In the genomic region with DNA sequence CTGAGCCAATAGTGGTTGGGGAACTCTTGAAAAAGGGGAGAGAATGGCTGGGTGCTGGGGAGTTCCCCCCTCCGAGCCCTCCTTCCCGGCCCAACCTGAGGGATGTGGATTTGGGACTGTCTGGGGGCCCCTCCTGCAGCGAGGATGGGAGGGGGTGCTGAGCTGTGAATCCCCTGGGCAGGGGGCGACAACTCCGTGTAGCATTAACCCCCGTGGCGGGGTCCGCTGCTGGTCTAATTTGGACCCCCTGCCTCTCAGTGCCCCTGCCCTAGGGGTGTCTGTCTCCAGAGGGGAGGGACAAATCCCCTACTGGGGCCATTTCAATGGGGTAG, we compare ENCODE assay signal across 1 cellular context.
TF ChIP-seq lines count a peak whose summit lies in the region.

No MANE protein-coding gene starts in this region.

TF ChIP-seq in HEK293, 187 proteins besides CTCF, POLR2A, EP300 and RAD21 (continued from another document):
- TF ChIP-seq ZNF274 (IDR thresholded peaks at IDR 0.05; ENCODE audit: low read length) (no peak), ZNF274 (tag by site-specific recombination; IDR thresholded peaks at IDR 0.05; ENCODE audit: borderline replicate concordance) (no peak), ZNF341 (tag by site-specific recombination; IDR thresholded peaks at IDR 0.05; ENCODE audit: low read depth) (0 out of 2 replicates have a peak, but pooled peaks have one; percentile 19), SETDB1 (IDR thresholded peaks at IDR 0.05; ENCODE audit: insufficient read length, low read length) (no peak), ZNF138 (tag by site-specific recombination; IDR thresholded peaks at IDR 0.05; ENCODE audit: borderline replicate concordance) (no peak), ZNF174 (tag by site-specific recombination; IDR thresholded peaks at IDR 0.05) (no peak), IKZF3 (tag by site-specific recombination; IDR thresholded peaks at IDR 0.05) (peak; percentile 66), WT1 (tag by site-specific recombination; IDR thresholded peaks at IDR 0.05) (peak; percentile 84), ZNF629 (tag by site-specific recombination; IDR thresholded peaks at IDR 0.05) (no peak), ZNF830 (tag by site-specific recombination; IDR thresholded peaks at IDR 0.05; ENCODE audit: low read depth) (no peak), ZSCAN30 (tag by site-specific recombination; IDR thresholded peaks at IDR 0.05) (no peak), GLIS1 (tag by site-specific recombination; IDR thresholded peaks at IDR 0.05) (peak; percentile 96), FEZF1 (tag by site-specific recombination; IDR thresholded peaks at IDR 0.05) (no peak), ZNF394 (tag by site-specific recombination; IDR thresholded peaks at IDR 0.05; ENCODE audit: borderline replicate concordance) (no peak), ZNF561 (tag by site-specific recombination; IDR thresholded peaks at IDR 0.05; ENCODE audit: borderline replicate concordance) (no peak), TCF7L2 (IDR thresholded peaks at IDR 0.05; ENCODE audit: borderline replicate concordance, low read depth, low read length) (no peak), SP3 (tag by site-specific recombination; IDR thresholded peaks at IDR 0.05) (no peak), ZNF335 (tag by site-specific recombination; conservative IDR thresholded peaks at IDR 0.05) (no peak), ZNF548 (tag by site-specific recombination; IDR thresholded peaks at IDR 0.05) (no peak), ZBTB21 (tag by site-specific recombination; IDR thresholded peaks at IDR 0.05) (no peak), YY2 (tag by site-specific recombination; IDR thresholded peaks at IDR 0.05) (no peak), ZNF624 (tag by site-specific recombination; IDR thresholded peaks at IDR 0.05) (no peak), ZBTB1 (tag by site-specific recombination; IDR thresholded peaks at IDR 0.05) (no peak), ZNF423 (tag by site-specific recombination; IDR thresholded peaks at IDR 0.05) (no peak), ZNF654 (tag by site-specific recombination; IDR thresholded peaks at IDR 0.05; ENCODE audit: low read depth) (no peak), GLIS2 (tag by site-specific recombination; IDR thresholded peaks at IDR 0.05) (peak; percentile 89), SALL2 (tag by site-specific recombination; IDR thresholded peaks at IDR 0.05; ENCODE audit: borderline replicate concordance) (no peak), ZNF184 (tag by site-specific recombination; IDR thresholded peaks at IDR 0.05) (no peak)
- TF ChIP-seq, protein P1, sequence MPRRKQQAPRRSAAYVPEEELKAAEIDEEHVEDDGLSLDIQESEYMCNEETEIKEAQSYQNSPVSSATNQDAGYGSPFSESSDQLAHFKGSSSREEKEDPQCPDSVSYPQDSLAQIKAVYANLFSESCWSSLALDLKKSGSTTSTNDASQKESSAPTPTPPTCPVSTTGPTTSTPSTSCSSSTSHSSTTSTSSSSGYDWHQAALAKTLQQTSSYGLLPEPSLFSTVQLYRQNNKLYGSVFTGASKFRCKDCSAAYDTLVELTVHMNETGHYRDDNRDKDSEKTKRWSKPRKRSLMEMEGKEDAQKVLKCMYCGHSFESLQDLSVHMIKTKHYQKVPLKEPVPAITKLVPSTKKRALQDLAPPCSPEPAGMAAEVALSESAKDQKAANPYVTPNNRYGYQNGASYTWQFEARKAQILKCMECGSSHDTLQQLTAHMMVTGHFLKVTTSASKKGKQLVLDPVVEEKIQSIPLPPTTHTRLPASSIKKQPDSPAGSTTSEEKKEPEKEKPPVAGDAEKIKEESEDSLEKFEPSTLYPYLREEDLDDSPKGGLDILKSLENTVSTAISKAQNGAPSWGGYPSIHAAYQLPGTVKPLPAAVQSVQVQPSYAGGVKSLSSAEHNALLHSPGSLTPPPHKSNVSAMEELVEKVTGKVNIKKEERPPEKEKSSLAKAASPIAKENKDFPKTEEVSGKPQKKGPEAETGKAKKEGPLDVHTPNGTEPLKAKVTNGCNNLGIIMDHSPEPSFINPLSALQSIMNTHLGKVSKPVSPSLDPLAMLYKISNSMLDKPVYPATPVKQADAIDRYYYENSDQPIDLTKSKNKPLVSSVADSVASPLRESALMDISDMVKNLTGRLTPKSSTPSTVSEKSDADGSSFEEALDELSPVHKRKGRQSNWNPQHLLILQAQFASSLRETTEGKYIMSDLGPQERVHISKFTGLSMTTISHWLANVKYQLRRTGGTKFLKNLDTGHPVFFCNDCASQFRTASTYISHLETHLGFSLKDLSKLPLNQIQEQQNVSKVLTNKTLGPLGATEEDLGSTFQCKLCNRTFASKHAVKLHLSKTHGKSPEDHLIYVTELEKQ (tag by site-specific recombination; IDR thresholded peaks at IDR 0.05; ENCODE audit: borderline replicate concordance), result no peak
- TF ChIP-seq, protein P2, sequence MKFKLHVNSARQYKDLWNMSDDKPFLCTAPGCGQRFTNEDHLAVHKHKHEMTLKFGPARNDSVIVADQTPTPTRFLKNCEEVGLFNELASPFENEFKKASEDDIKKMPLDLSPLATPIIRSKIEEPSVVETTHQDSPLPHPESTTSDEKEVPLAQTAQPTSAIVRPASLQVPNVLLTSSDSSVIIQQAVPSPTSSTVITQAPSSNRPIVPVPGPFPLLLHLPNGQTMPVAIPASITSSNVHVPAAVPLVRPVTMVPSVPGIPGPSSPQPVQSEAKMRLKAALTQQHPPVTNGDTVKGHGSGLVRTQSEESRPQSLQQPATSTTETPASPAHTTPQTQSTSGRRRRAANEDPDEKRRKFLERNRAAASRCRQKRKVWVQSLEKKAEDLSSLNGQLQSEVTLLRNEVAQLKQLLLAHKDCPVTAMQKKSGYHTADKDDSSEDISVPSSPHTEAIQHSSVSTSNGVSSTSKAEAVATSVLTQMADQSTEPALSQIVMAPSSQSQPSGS (tag by site-specific recombination; IDR thresholded peaks at IDR 0.05; ENCODE audit: low read depth), result no peak
- TF ChIP-seq, protein P3, sequence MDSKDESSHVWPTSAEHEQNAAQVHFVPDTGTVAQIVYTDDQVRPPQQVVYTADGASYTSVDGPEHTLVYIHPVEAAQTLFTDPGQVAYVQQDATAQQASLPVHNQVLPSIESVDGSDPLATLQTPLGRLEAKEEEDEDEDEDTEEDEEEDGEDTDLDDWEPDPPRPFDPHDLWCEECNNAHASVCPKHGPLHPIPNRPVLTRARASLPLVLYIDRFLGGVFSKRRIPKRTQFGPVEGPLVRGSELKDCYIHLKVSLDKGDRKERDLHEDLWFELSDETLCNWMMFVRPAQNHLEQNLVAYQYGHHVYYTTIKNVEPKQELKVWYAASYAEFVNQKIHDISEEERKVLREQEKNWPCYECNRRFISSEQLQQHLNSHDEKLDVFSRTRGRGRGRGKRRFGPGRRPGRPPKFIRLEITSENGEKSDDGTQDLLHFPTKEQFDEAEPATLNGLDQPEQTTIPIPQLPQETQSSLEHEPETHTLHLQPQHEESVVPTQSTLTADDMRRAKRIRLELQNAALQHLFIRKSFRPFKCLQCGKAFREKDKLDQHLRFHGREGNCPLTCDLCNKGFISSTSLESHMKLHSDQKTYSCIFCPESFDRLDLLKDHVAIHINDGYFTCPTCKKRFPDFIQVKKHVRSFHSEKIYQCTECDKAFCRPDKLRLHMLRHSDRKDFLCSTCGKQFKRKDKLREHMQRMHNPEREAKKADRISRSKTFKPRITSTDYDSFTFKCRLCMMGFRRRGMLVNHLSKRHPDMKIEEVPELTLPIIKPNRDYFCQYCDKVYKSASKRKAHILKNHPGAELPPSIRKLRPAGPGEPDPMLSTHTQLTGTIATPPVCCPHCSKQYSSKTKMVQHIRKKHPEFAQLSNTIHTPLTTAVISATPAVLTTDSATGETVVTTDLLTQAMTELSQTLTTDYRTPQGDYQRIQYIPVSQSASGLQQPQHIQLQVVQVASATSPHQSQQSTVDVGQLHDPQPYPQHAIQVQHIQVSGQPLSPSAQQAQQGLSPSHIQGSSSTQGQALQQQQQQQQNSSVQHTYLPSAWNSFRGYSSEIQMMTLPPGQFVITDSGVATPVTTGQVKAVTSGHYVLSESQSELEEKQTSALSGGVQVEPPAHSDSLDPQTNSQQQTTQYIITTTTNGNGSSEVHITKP (tag by site-specific recombination; IDR thresholded peaks at IDR 0.05), result peak; percentile 40; the same call in 1 of the 2 replicates
- TF ChIP-seq, protein P4, sequence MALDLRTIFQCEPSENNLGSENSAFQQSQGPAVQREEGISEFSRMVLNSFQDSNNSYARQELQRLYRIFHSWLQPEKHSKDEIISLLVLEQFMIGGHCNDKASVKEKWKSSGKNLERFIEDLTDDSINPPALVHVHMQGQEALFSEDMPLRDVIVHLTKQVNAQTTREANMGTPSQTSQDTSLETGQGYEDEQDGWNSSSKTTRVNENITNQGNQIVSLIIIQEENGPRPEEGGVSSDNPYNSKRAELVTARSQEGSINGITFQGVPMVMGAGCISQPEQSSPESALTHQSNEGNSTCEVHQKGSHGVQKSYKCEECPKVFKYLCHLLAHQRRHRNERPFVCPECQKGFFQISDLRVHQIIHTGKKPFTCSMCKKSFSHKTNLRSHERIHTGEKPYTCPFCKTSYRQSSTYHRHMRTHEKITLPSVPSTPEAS (tag by site-specific recombination; IDR thresholded peaks at IDR 0.05), result no peak
- TF ChIP-seq, protein P5, sequence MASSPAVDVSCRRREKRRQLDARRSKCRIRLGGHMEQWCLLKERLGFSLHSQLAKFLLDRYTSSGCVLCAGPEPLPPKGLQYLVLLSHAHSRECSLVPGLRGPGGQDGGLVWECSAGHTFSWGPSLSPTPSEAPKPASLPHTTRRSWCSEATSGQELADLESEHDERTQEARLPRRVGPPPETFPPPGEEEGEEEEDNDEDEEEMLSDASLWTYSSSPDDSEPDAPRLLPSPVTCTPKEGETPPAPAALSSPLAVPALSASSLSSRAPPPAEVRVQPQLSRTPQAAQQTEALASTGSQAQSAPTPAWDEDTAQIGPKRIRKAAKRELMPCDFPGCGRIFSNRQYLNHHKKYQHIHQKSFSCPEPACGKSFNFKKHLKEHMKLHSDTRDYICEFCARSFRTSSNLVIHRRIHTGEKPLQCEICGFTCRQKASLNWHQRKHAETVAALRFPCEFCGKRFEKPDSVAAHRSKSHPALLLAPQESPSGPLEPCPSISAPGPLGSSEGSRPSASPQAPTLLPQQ (tag by site-specific recombination; IDR thresholded peaks at IDR 0.05), result no peak
- TF ChIP-seq, protein P6, sequence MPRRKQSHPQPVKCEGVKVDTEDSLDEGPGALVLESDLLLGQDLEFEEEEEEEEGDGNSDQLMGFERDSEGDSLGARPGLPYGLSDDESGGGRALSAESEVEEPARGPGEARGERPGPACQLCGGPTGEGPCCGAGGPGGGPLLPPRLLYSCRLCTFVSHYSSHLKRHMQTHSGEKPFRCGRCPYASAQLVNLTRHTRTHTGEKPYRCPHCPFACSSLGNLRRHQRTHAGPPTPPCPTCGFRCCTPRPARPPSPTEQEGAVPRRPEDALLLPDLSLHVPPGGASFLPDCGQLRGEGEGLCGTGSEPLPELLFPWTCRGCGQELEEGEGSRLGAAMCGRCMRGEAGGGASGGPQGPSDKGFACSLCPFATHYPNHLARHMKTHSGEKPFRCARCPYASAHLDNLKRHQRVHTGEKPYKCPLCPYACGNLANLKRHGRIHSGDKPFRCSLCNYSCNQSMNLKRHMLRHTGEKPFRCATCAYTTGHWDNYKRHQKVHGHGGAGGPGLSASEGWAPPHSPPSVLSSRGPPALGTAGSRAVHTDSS (tag by site-specific recombination; IDR thresholded peaks at IDR 0.05), result no peak
TF ChIP-seq in HEK293: peak in this region for 10.
